Comparison of ENCODE assay signal across 3 cellular contexts in genomic region chr6:2378046-2378657, GRCh38.
TF ChIP-seq lines count a peak whose summit lies in the region.

No MANE protein-coding gene starts in this region.

TF ChIP-seq in A549, 52 proteins besides CTCF, POLR2A, EP300 and RAD21 (continued from another document):
- no peak for TF ChIP-seq RARB (CRISPR knock-in tag; IDR thresholded peaks at IDR 0.05)
- TF ChIP-seq ELK1 (IDR thresholded peaks at IDR 0.05; ENCODE audit: low read depth, low read length): no peak
- TF ChIP-seq KDM5A (IDR thresholded peaks at IDR 0.05): no peak
- no peak for TF ChIP-seq HOXA7 (CRISPR knock-in tag; IDR thresholded peaks at IDR 0.05)
- TF ChIP-seq CHD4 (IDR thresholded peaks at IDR 0.05; ENCODE audit: borderline replicate concordance): no peak
- no peak for TF ChIP-seq TFCP2L1 (CRISPR knock-in tag; IDR thresholded peaks at IDR 0.05)
- no peak for TF ChIP-seq ATOH8 (CRISPR knock-in tag; IDR thresholded peaks at IDR 0.05; ENCODE audit: low read depth)

TF ChIP-seq in HEK293, 187 proteins besides CTCF, POLR2A, EP300 and RAD21 (continued from another document):
- TF ChIP-seq ZNF692 (tag by site-specific recombination; IDR thresholded peaks at IDR 0.05) (0 out of 2 replicates have a peak, but pooled peaks have one; percentile 25), ZNF366 (tag by site-specific recombination; conservative IDR thresholded peaks at IDR 0.05) (peak; percentile 81), ZSCAN30 (tag by site-specific recombination; IDR thresholded peaks at IDR 0.05) (no peak), IKZF3 (tag by site-specific recombination; IDR thresholded peaks at IDR 0.05) (no peak), MEIS1 (CRISPR knock-in tag; IDR thresholded peaks at IDR 0.05; ENCODE audit: borderline replicate concordance) (no peak), ZFP69B (tag by site-specific recombination; IDR thresholded peaks at IDR 0.05) (no peak), GFI1B (tag by site-specific recombination; IDR thresholded peaks at IDR 0.05) (no peak), ZNF239 (tag by site-specific recombination; IDR thresholded peaks at IDR 0.05) (peak; percentile 90)

TF ChIP-seq in H1, 55 proteins besides CTCF, POLR2A, EP300 and RAD21 (continued from another document):
- peak; percentile 41; the same call in 1 of the 2 replicates for TF ChIP-seq E2F6 (IDR thresholded peaks at IDR 0.05)
TF ChIP-seq in H1: peak in this region for 2.
